Comparison of ENCODE assay signal across 33 cellular contexts in genomic region chr2:37812941-37813730, GRCh38.
"Had no signal": no experiment of that assay in that cellular context is flagged by ENCODE, and none has a peak within 500 bp of the region (broad histone marks: within the 10 kb centered on the region; RNA-seq: fewer than 3 reads in every experiment).

No MANE protein-coding gene starts in this region.

- H3K27me3 ChIP-seq: adrenal gland, body of pancreas, brain microvascular endothelial cell, breast epithelium had no signal

- H3K36me3 ChIP-seq: adrenal gland, brain microvascular endothelial cell, breast epithelium had no signal

- ATAC-seq: activated CD8-positive, alpha-beta T cell treated with anti-CD3 and anti-CD28 coated beads for 36 hours; activated naive CD4-positive, alpha-beta T cell treated with anti-CD3 and anti-CD28 coated beads, Interleukin-2, amount 50 U/mL, for 72 hours; activated T-cell treated with anti-CD3 and anti-CD28 coated beads, Interleukin-2, amount 50 U/mL, for 4 hours; activated T-cell treated with anti-CD3 and anti-CD28 coated beads, Interleukin-2, amount 50 U/mL, for 72 hours; activated T-helper 17 cell treated with anti-CD3 and anti-CD28 coated beads, Interleukin-2, amount 50 U/mL, for 72 hours; body of pancreas had no signal

- H3K27ac ChIP-seq: adrenal gland, body of pancreas, brain microvascular endothelial cell, breast epithelium, VCaP had no signal

- H3K9me3 ChIP-seq: adrenal gland, body of pancreas, breast epithelium had no signal

- H3K4me3 ChIP-seq: adrenal gland, body of pancreas, breast epithelium had no signal

- H3K4me1 ChIP-seq: adrenal gland, body of pancreas, breast epithelium had no signal

- DNase-seq: activated B cell treated with CpG ODN at 0.5 μM for 24 hours; activated CD4-positive, alpha-beta memory T cell treated with anti-CD3 and anti-CD28 coated beads for 36 hours; activated CD4-positive, alpha-beta T cell treated with anti-CD3 and anti-CD28 coated beads for 4 hours; activated CD4-positive, alpha-beta T cell treated with anti-CD3 and anti-CD28 coated beads, Interleukin-2, amount 10 ng/mL, durations not matched to agents 24 days and 14 days; activated CD4-positive, alpha-beta T cell treated with anti-CD3 and anti-CD28 coated beads, Interleukin-2, amount 50 U/mL, for 1 hour; activated CD4-positive, alpha-beta T cell treated with anti-CD3 and anti-CD28 coated beads, Interleukin-2, amount 50 U/mL, for 4 hours; activated CD4-positive, CD25-positive, alpha-beta regulatory T cell treated with anti-CD3 and anti-CD28 coated beads, Interleukin-2, amount 50 U/mL, for 72 hours; activated CD8-positive, alpha-beta memory T cell treated with anti-CD3 and anti-CD28 coated beads, Interleukin-2, amount 50 U/mL, for 4 hours; activated CD8-positive, alpha-beta T cell treated with anti-CD3 and anti-CD28 coated beads for 36 hours; activated effector memory CD4-positive, alpha-beta T cell treated with anti-CD3 and anti-CD28 coated beads, Interleukin-2, amount 50 U/mL, for 16 hours; activated gamma-delta T cell treated with Interleukin-2 at 50 U/mL for 16 hours; activated naive CD4-positive, alpha-beta T cell; activated naive CD4-positive, alpha-beta T cell treated with anti-CD3 and anti-CD28 coated beads for 36 hours; activated naive CD4-positive, alpha-beta T cell treated with anti-CD3 and anti-CD28 coated beads, Interleukin-2, amount 50 U/mL, for 16 hours; activated naive CD8-positive, alpha-beta T cell treated with anti-CD3 and anti-CD28 coated beads for 36 hours; activated T-cell treated with anti-CD3 and anti-CD28 coated beads for 4 hours; activated T-cell treated with anti-CD3 and anti-CD28 coated beads, Interleukin-2, amount 50 U/mL, for 1 hour; activated T-cell treated with anti-CD3 and anti-CD28 coated beads, Interleukin-2, amount 50 U/mL, for 4 hours; activated T-cell treated with anti-CD3 and anti-CD28 coated beads, Interleukin-2, amount 50 U/mL, for 72 hours; adrenal gland; amniotic stem cell; aorta; body of pancreas; brain microvascular endothelial cell; caudate nucleus; cerebellar nuclear complex; T-helper 1 cell; T-helper 2 cell; T-helper 9 cell had no signal
